ENCODE assay signal across 24 cellular contexts in genomic region chr16:87216148-87216823, GRCh38.
A peak's percentile ranks its signal among the peaks of the same experiment; 100 is the strongest.
DNase-seq lines count a peak whose midpoint lies in the region; ATAC-seq and TF ChIP-seq lines count a peak whose summit lies in the region.
"Had no signal": no experiment of that assay in that cellular context is flagged by ENCODE, and none has a peak within 500 bp of the region (broad histone marks: within the 10 kb centered on the region; RNA-seq: fewer than 3 reads in every experiment).

No MANE protein-coding gene starts in this region.

- no peak overlapping the region for H3K4me3 Mint-ChIP-seq in activated naive CD8-positive, alpha-beta T cell treated with anti-CD3 and anti-CD28 coated beads, Interleukin-2, amount 50 U/mL, for 24 hours
- H3K4me3 Mint-ChIP-seq: effector memory CD8-positive, alpha-beta T cell; immature natural killer cell; nephron; stimulated activated naive CD8-positive, alpha-beta T cell treated with anti-CD3 and anti-CD28 coated beads, Interleukin-15, amount 100 ng/mL, for 72 hours had no signal

- no peaks in the 10 kb centered on the region for H3K27me3 ChIP-seq in ascending aorta
- H3K27me3 ChIP-seq in sigmoid colon = peaks cover 0 to 17% (median 11%) of the 10 kb centered on the region in 3 donors
- H3K27me3 ChIP-seq: BLaER1, SJCRH30 had no signal

- H3K4me1 Mint-ChIP-seq in activated naive CD8-positive, alpha-beta T cell treated with anti-CD3 and anti-CD28 coated beads, Interleukin-2, amount 50 U/mL, for 24 hours = no peaks in the 10 kb centered on the region
- H3K4me1 Mint-ChIP-seq: immature natural killer cell; nephron; stimulated activated naive CD8-positive, alpha-beta T cell treated with anti-CD3 and anti-CD28 coated beads, Interleukin-15, amount 100 ng/mL, for 72 hours had no signal

- no peaks in the 10 kb centered on the region for H3K36me3 Mint-ChIP-seq in activated naive CD8-positive, alpha-beta T cell treated with anti-CD3 and anti-CD28 coated beads, Interleukin-2, amount 50 U/mL, for 24 hours (ENCODE audit: low read depth)
- H3K36me3 Mint-ChIP-seq: immature natural killer cell had no signal

- no peak overlapping the region for H3K27ac Mint-ChIP-seq in activated naive CD8-positive, alpha-beta T cell treated with anti-CD3 and anti-CD28 coated beads, Interleukin-2, amount 50 U/mL, for 24 hours
- H3K27ac Mint-ChIP-seq: effector memory CD8-positive, alpha-beta T cell; immature natural killer cell; nephron; stimulated activated naive CD8-positive, alpha-beta T cell treated with anti-CD3 and anti-CD28 coated beads, Interleukin-15, amount 100 ng/mL, for 72 hours had no signal

- peak overlapping the region in 1 of 2 donors; percentile 54 for H3K4me3 ChIP-seq in ascending aorta
- H3K4me3 ChIP-seq in sigmoid colon = peak overlapping the region in 3 of 4 donors; percentile 16 to 26 (median 17)
- H3K4me3 ChIP-seq: BLaER1, GM12878, SJCRH30 had no signal

- WGBS in sigmoid colon, 2 donors = 30 to 68% methylated on average over 34 of the region's 34 CpGs

- TF ChIP-seq EP300 in sigmoid colon (IDR thresholded peaks at IDR 0.05) = no peak

- TF ChIP-seq CTCF in ascending aorta (IDR thresholded peaks at IDR 0.05) (no peak), sigmoid colon (IDR thresholded peaks at IDR 0.05) (no peak)

- H3K4me1 ChIP-seq in ascending aorta (peaks cover 0 to 2% of the 10 kb centered on the region in 2 donors), sigmoid colon (no peaks in the 10 kb centered on the region)
- H3K4me1 ChIP-seq: BLaER1, parathyroid adenoma, SJCRH30 had no signal

- no peak for TF ChIP-seq POLR2A in sigmoid colon (IDR thresholded peaks at IDR 0.05)

- DNase-seq in Ammon's horn (ENCODE audit: low spot score) (peak; percentile 40), ascending aorta (ENCODE audit: low spot score in 2 of 2) (no peak), medulla oblongata (ENCODE audit: extremely low spot score) (peak; percentile 75), sigmoid colon (no peak), GF-D8 (lab: John Stamatoyannopoulos, UW) (no peak), ecto neural progenitor cell (ENCODE audit: low spot score) (no peak)
- no peak for DNase-seq in activated naive CD8-positive, alpha-beta T cell treated with anti-CD3 and anti-CD28 coated beads, Interleukin-2, amount 50 U/mL, for 24 hours
- DNase-seq: activated gamma-delta T cell; DMS79; effector memory CD8-positive, alpha-beta T cell; immature natural killer cell; Karpas-422; NCI-H1694; NCI-H2171 treated with DMSO at 0.1 percent for 48 hours; NCI-H526 treated with DMSO at 0.1 percent for 48 hours; SJCRH30; stimulated activated naive CD8-positive, alpha-beta T cell treated with anti-CD3 and anti-CD28 coated beads, Interleukin-15, amount 100 ng/mL, for 72 hours; T-helper 1 cell had no signal

- H3K27ac ChIP-seq in ascending aorta (peak overlapping the region; percentile 27 to 78), sigmoid colon (peak overlapping the region in 1 of 4 donors; percentile 4)
- H3K27ac ChIP-seq: BLaER1, parathyroid adenoma, SJCRH30 had no signal

- intact Hi-C loops in ascending aorta (cut with DNase I) = no loop called here
- intact Hi-C loops in sigmoid colon (cut with DNase I) = no loop called here

- no peaks in the 10 kb centered on the region for H3K36me3 ChIP-seq in ascending aorta
- H3K36me3 ChIP-seq in sigmoid colon = no peaks in the 10 kb centered on the region
- H3K36me3 ChIP-seq: BLaER1, SJCRH30 had no signal

- no peaks in the 10 kb centered on the region for H3K27me3 Mint-ChIP-seq in activated naive CD8-positive, alpha-beta T cell treated with anti-CD3 and anti-CD28 coated beads, Interleukin-2, amount 50 U/mL, for 24 hours
- H3K27me3 Mint-ChIP-seq: effector memory CD8-positive, alpha-beta T cell; stimulated activated naive CD8-positive, alpha-beta T cell treated with anti-CD3 and anti-CD28 coated beads, Interleukin-15, amount 100 ng/mL, for 72 hours had no signal

- H3K9me3 ChIP-seq in ascending aorta = no peaks in the 10 kb centered on the region
- H3K9me3 ChIP-seq in sigmoid colon = no peaks in the 10 kb centered on the region
- H3K9me3 ChIP-seq: BLaER1, SJCRH30 had no signal

- ATAC-seq in activated naive CD8-positive, alpha-beta T cell treated with anti-CD3 and anti-CD28 coated beads, Interleukin-2, amount 50 U/mL, for 24 hours = no peak
- no peak for ATAC-seq in HG03342 (IDR thresholded peaks at IDR 0.05; ENCODE audit: unreplicated experiment)
- ATAC-seq: effector memory CD8-positive, alpha-beta T cell; GM12878; left lobe of liver; stimulated activated naive CD8-positive, alpha-beta T cell treated with anti-CD3 and anti-CD28 coated beads, Interleukin-15, amount 100 ng/mL, for 72 hours had no signal

- H3K9me3 Mint-ChIP-seq in activated naive CD8-positive, alpha-beta T cell treated with anti-CD3 and anti-CD28 coated beads, Interleukin-2, amount 50 U/mL, for 24 hours = no peaks in the 10 kb centered on the region
- H3K9me3 Mint-ChIP-seq: effector memory CD8-positive, alpha-beta T cell; immature natural killer cell; stimulated activated naive CD8-positive, alpha-beta T cell treated with anti-CD3 and anti-CD28 coated beads, Interleukin-15, amount 100 ng/mL, for 72 hours had no signal

Comparison
In these comparisons a context has a peak if more than half of its experiments do, and no peak if none do; other contexts are left out.
1. DNase-seq: peak in Ammon's horn (single experiment) and medulla oblongata (single experiment); none in ascending aorta (0 of 2), sigmoid colon (single experiment), GF-D8 (single experiment), activated naive CD8-positive, alpha-beta T cell treated with anti-CD3 and anti-CD28 coated beads, Interleukin-2, amount 50 U/mL, for 24 hours (single experiment) and ecto neural progenitor cell (single experiment).